In the genomic region with DNA sequence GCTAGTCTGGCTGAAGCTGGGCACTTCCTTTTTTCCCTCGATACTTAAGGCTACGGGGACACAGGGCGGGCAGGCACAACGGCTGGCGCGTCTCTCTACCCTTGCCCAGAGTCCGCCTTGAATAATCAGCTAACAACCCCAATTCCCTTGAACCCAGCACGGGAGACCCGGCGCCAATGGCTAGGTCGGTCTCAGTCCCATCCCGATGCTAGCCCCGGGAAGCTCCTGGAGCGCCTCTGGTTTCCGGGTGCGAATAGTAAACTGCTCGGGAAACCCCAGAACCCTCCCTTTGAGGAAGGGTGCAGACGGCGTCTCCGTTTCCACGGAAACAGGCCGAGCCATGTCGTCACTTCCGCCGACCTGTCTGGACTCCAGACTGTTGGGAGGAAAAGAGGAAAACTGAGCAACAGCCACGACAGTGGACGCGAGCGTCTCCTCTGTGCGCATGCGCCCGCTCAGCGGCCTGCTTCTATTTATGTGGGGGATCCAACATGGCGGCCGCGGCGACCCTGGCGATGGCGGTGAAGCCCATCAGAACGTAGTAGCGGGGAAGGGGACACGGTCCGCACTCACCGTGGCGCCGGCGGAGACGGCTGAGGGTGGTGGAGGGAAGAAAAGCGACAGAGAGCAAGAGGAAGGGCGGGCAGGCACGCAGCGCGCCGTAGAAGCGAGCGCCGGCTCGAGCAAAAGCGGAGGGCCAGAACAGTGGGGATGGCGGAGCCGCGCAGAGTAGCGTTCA, we compare ENCODE assay signal across 8 cellular contexts. TPM values are rescaled to one million over a fixed set of nuclear protein-coding genes. Genes with fewer than 3 reads are reported as not detected.
A peak's percentile ranks its signal among the peaks of the same experiment; 100 is the strongest.
DNase-seq lines count a peak whose midpoint lies in the region; ATAC-seq, FAIRE-seq and TF ChIP-seq lines count a peak whose summit lies in the region.

Gene UBN2 (plus strand): TSS at position 464 of the 739 bp plus-strand sequence. CDS start 248 bp downstream, at position 712.

- intact Hi-C loops in mammary epithelial cell (cut with micrococcal nuclease) = loop anchor here (1.0 to 2.0 kb wide), 3 partner anchors 98 to 128 kb away; partner anchors contain the start of genes LUC7L2 and ZC3HAV1

- H3K4me3 ChIP-seq in ACC112 (ENCODE audit: low read depth, low read length) = peak within 1 kb of the TSS; percentile 94
- peak within 1 kb of the TSS; percentile 97 to 99 (median 98) for H3K4me3 ChIP-seq in mammary epithelial cell (replicated peaks in 1 of 3; ENCODE audit: insufficient read depth in 1 of 3, low read depth in 2 of 3, low read length in 3 of 3)
- H3K4me3 ChIP-seq in small intestine (ENCODE audit: low read depth in 1 of 2, low read length in 2 of 2) = peak within 1 kb of the TSS; percentile 70 to 89

- peak within 1 kb of the TSS; percentile 91 for H3K9ac ChIP-seq in mammary epithelial cell (ENCODE audit: insufficient read depth, low read length)

- H3K4me2 ChIP-seq in mammary epithelial cell (ENCODE audit: insufficient read depth, low read depth, low read length) = peak within 1 kb of the TSS; percentile 97

- no peak for FAIRE-seq in small intestine (lab: Jason Lieb, UNC)

- DNase-seq in NCI-H2196 treated with DMSO at 0.1 percent for 48 hours (lab: John Stamatoyannopoulos, UW; ENCODE audit: unreplicated experiment) (peak; percentile 88), mammary epithelial cell (peak; percentile 97), iPS-NIHi11 (ENCODE audit: low spot score) (peak; percentile 100), small intestine (peak; percentile 96)

- in situ Hi-C loops in mammary epithelial cell (cut with MboI; ENCODE audit: low sequenced_read_pairs in 2 of 2) = loop anchor here in 1 of 2 donors (10.0 kb wide), 1 partner anchor 116 kb away; no protein-coding TSS in a partner anchor

- ATAC-seq in GM18870 (IDR thresholded peaks at IDR 0.05; ENCODE audit: unreplicated experiment) (peak; percentile 94), HG03135 (IDR thresholded peaks at IDR 0.05; ENCODE audit: unreplicated experiment) (peak; percentile 96)

- no peaks in the 10 kb centered on the region for H3K9me3 ChIP-seq in mammary epithelial cell (replicated peaks; ENCODE audit: insufficient read depth, low read length)
- H3K9me3 ChIP-seq in small intestine (ENCODE audit: control insufficient read depth, low read depth) = no peaks in the 10 kb centered on the region

- peaks cover 19% of the 10 kb centered on the region for H3K4me1 ChIP-seq in ACC112 (ENCODE audit: control insufficient read depth, insufficient read depth, low read length, unreplicated experiment)
- peaks cover 11% of the 10 kb centered on the region for H3K4me1 ChIP-seq in mammary epithelial cell (ENCODE audit: insufficient read depth, low read length)
- peaks cover 0 to 3% of the 10 kb centered on the region in 2 donors for H3K4me1 ChIP-seq in small intestine (ENCODE audit: control insufficient read depth in 2 of 2, insufficient read depth in 1 of 2, low read depth in 1 of 2, low read length in 1 of 2)

- peak within 1 kb of the TSS; percentile 97 for H2AFZ ChIP-seq in ACC112 (ENCODE audit: low read length, unreplicated experiment)
- H2AFZ ChIP-seq in mammary epithelial cell (ENCODE audit: low read depth, low read length) = peak within 1 kb of the TSS; percentile 97

- H3K27ac ChIP-seq in ACC112 (ENCODE audit: low read depth, low read length) = peak within 1 kb of the TSS; percentile 59
- peak within 1 kb of the TSS; percentile 89 for H3K27ac ChIP-seq in VCaP
- H3K27ac ChIP-seq in mammary epithelial cell (ENCODE audit: insufficient read depth, low read depth, low read length) = peak within 1 kb of the TSS; percentile 90
- H3K27ac ChIP-seq in small intestine (ENCODE audit: low read depth in 1 of 2, low read length in 1 of 2) = peak within 1 kb of the TSS; percentile 73 to 88

- TF ChIP-seq CTCF in VCaP (conservative IDR thresholded peaks at IDR 0.05) = no peak
- no peak for TF ChIP-seq CTCF in mammary epithelial cell (conservative IDR thresholded peaks at IDR 0.05 in 1 of 2, IDR thresholded peaks at IDR 0.05 in 1 of 2; ENCODE audit: extremely low read depth in 1 of 2, insufficient read depth in 1 of 2, low read depth in 1 of 2, low read length in 2 of 2)

- 3% methylated on average over 22 of the region's 63 CpGs for WGBS in mammary epithelial cell (ENCODE audit: low coverage, missing lambda C conversion rate)
- 0% methylated on average over 57 to 63 of the region's 63 CpGs for WGBS in small intestine, 3 donors

- peaks cover 41% of the 10 kb centered on the region for H3K79me2 ChIP-seq in ACC112 (ENCODE audit: control insufficient read depth, insufficient read depth, low read length, unreplicated experiment)
- H3K79me2 ChIP-seq in mammary epithelial cell (ENCODE audit: insufficient read depth, low read length) = peaks cover 44% of the 10 kb centered on the region

- BruUV-seq in mammary epithelial cell (replicated peaks; lab: Mats Ljungman, UMichigan) = no TSS peak

- dilution Hi-C loops in mammary epithelial cell (cut with HindIII; ENCODE audit: low sequenced_read_pairs) = no loop called here

- CTCF ChIA-PET in mammary epithelial cell (lab: Charles Lee; ENCODE audit: low non-redundant PET) = no interaction called here

- H4K20me1 ChIP-seq in mammary epithelial cell (ENCODE audit: insufficient read depth, low read length) = no peaks in the 10 kb centered on the region

- no peaks in the 10 kb centered on the region for H3K27me3 ChIP-seq in ACC112 (ENCODE audit: insufficient read depth, low read length)
- H3K27me3 ChIP-seq in mammary epithelial cell (ENCODE audit: insufficient read depth, low read length) = no peaks in the 10 kb centered on the region
- H3K27me3 ChIP-seq in small intestine (ENCODE audit: control insufficient read depth in 2 of 2, insufficient read depth in 2 of 2, low read length in 2 of 2) = no peaks in the 10 kb centered on the region

- H3K36me3 ChIP-seq in ACC112 (ENCODE audit: insufficient read depth, low read length) (no peaks in the 10 kb centered on the region), mammary epithelial cell (ENCODE audit: insufficient read depth, low read length) (no peaks in the 10 kb centered on the region), small intestine (ENCODE audit: control insufficient read depth in 2 of 2, insufficient read depth in 2 of 2, low read length in 2 of 2) (no peaks in the 10 kb centered on the region)

RNA-seq across cellular contexts. Expression of gene UBN2, which starts in this region (rescaled TPM):
- 10 to 100 TPM in 1 of 2 donors, 1 to 10 TPM in 1; 7.3 to 11.9 TPM for total RNA-seq in mammary epithelial cell
- polyA plus RNA-seq in mammary epithelial cell (1.4 TPM), small intestine (1 to 10 TPM; 1.4 to 2.2 (median 1.8) TPM)
- 3.6 TPM for polyA minus RNA-seq in mammary epithelial cell

Comparison
In these comparisons a context has a peak if more than half of its experiments do, and no peak if none do; other contexts are left out.
1. Peak in every context shown above with its lines: DNase-seq, ATAC-seq, H3K4me3 ChIP-seq and H3K27ac ChIP-seq.